8 cellular contexts compared by ENCODE assay signal in genomic region chr16:73956592-73957495, GRCh38.
A peak's percentile ranks its signal among the peaks of the same experiment; 100 is the strongest.
DNase-seq lines count a peak whose midpoint lies in the region; ATAC-seq and TF ChIP-seq lines count a peak whose summit lies in the region.

No MANE protein-coding gene starts in this region.

- POLR2A ChIA-PET in HEK293 (lab: Yijun Ruan, JAX), result no interaction called here

- ATAC-seq in GM19328 (IDR thresholded peaks at IDR 0.05; ENCODE audit: unreplicated experiment), result no peak
- no peak for ATAC-seq in stimulated activated effector memory CD8-positive, alpha-beta T cell treated with anti-CD3 and anti-CD28 coated beads, Interleukin-12 subunit alpha, Interleukin-12 subunit beta, amount 100 ng/mL, for 72 hours

- TF ChIP-seq CTCF in HEK293 (tag by site-specific recombination; IDR thresholded peaks at IDR 0.05) (peak; percentile 32; the same call in 1 of the 2 replicates), progenitor cell of endocrine pancreas (IDR thresholded peaks at IDR 0.05; ENCODE audit: unreplicated experiment) (peak; percentile 95)

- CTCF ChIA-PET in HEK293 (lab: Yijun Ruan, JAX), result interaction anchor here (0.6 to 2.3 kb wide), 21 partner anchors 9 to 1011 kb away, joined by 3 to 14 read pairs (median 3); no protein-coding TSS in a partner anchor

- H3K27ac Mint-ChIP-seq in progenitor cell of endocrine pancreas, result no peak overlapping the region
- no peak overlapping the region for H3K27ac Mint-ChIP-seq in stimulated activated effector memory CD8-positive, alpha-beta T cell treated with anti-CD3 and anti-CD28 coated beads, Interleukin-12 subunit alpha, Interleukin-12 subunit beta, amount 100 ng/mL, for 72 hours

- H3K4me3 Mint-ChIP-seq in progenitor cell of endocrine pancreas (ENCODE audit: low read depth), result no peak overlapping the region
- H3K4me3 Mint-ChIP-seq in stimulated activated effector memory CD8-positive, alpha-beta T cell treated with anti-CD3 and anti-CD28 coated beads, Interleukin-12 subunit alpha, Interleukin-12 subunit beta, amount 100 ng/mL, for 72 hours, result no peak overlapping the region

- H3K36me3 ChIP-seq in HEK293 (ENCODE audit: control insufficient read depth in 2 of 2, insufficient read depth in 1 of 2, low read length in 2 of 2), result no peaks in the 10 kb centered on the region

- H3K27ac ChIP-seq in HEK293 (ENCODE audit: extremely low read depth, low read depth, low read length), result no peak overlapping the region

- peaks cover 3% of the 10 kb centered on the region for H3K9me3 Mint-ChIP-seq in progenitor cell of endocrine pancreas (ENCODE audit: low read depth)
- peaks cover under 1% of the 10 kb centered on the region for H3K9me3 Mint-ChIP-seq in stimulated activated effector memory CD8-positive, alpha-beta T cell treated with anti-CD3 and anti-CD28 coated beads, Interleukin-12 subunit alpha, Interleukin-12 subunit beta, amount 100 ng/mL, for 72 hours

- H3K9me3 ChIP-seq in HEK293 (ENCODE audit: control insufficient read depth, insufficient read depth, low read depth, low read length), result no peaks in the 10 kb centered on the region

- DNase-seq in ELR (ENCODE audit: low read depth) (peak; percentile 66), NCI-H446 treated with DMSO at 0.1 percent for 48 hours (lab: John Stamatoyannopoulos, UW) (peak; percentile 25), glomerular visceral epithelial cell (ENCODE audit: extremely low spot score) (peak; percentile 13), progenitor cell of endocrine pancreas (ENCODE audit: low spot score, unreplicated experiment) (peak; percentile 45)
- peak; percentile 51 for DNase-seq in activated CD8-positive, alpha-beta memory T cell treated with anti-CD3 and anti-CD28 coated beads, Interleukin-2, amount 50 U/mL, for 48 hours
- no peak for DNase-seq in stimulated activated effector memory CD8-positive, alpha-beta T cell treated with anti-CD3 and anti-CD28 coated beads, Interleukin-12 subunit alpha, Interleukin-12 subunit beta, amount 100 ng/mL, for 72 hours (ENCODE audit: low spot score in 2 of 2)

- H3K4me3 ChIP-seq in HEK293 (ENCODE audit: low read depth, low read length), result no peak overlapping the region

- peaks cover 13% of the 10 kb centered on the region for H3K27me3 Mint-ChIP-seq in progenitor cell of endocrine pancreas

- H3K4me1 ChIP-seq in HEK293 (ENCODE audit: control insufficient read depth, insufficient read depth, low read length), result no peaks in the 10 kb centered on the region

- H3K36me3 Mint-ChIP-seq in progenitor cell of endocrine pancreas (ENCODE audit: insufficient read depth), result no peaks in the 10 kb centered on the region
- no peaks in the 10 kb centered on the region for H3K36me3 Mint-ChIP-seq in stimulated activated effector memory CD8-positive, alpha-beta T cell treated with anti-CD3 and anti-CD28 coated beads, Interleukin-12 subunit alpha, Interleukin-12 subunit beta, amount 100 ng/mL, for 72 hours

- H3K4me1 Mint-ChIP-seq in progenitor cell of endocrine pancreas (ENCODE audit: low read depth), result no peaks in the 10 kb centered on the region
- no peaks in the 10 kb centered on the region for H3K4me1 Mint-ChIP-seq in stimulated activated effector memory CD8-positive, alpha-beta T cell treated with anti-CD3 and anti-CD28 coated beads, Interleukin-12 subunit alpha, Interleukin-12 subunit beta, amount 100 ng/mL, for 72 hours

TF ChIP-seq in HEK293, 187 proteins besides CTCF, POLR2A, EP300 and RAD21:
- TF ChIP-seq TSHZ1 (tag by site-specific recombination; IDR thresholded peaks at IDR 0.05; ENCODE audit: borderline replicate concordance), result no peak
- no peak for TF ChIP-seq ZNF423 (tag by site-specific recombination; IDR thresholded peaks at IDR 0.05)
- TF ChIP-seq KLF8 (tag by site-specific recombination; IDR thresholded peaks at IDR 0.05), result no peak
- TF ChIP-seq ATF2 (tag by site-specific recombination; IDR thresholded peaks at IDR 0.05; ENCODE audit: low read depth), result 0 out of 2 replicates have a peak, but pooled peaks have one; percentile 11
- TF ChIP-seq ZBTB26 (tag by site-specific recombination; optimal IDR thresholded peaks at IDR 0.05), result no peak
- TF ChIP-seq ZNF140 (tag by site-specific recombination; IDR thresholded peaks at IDR 0.05), result no peak
- TF ChIP-seq ZNF654 (tag by site-specific recombination; IDR thresholded peaks at IDR 0.05; ENCODE audit: low read depth), result peak; percentile 69
- TF ChIP-seq, protein P1, sequence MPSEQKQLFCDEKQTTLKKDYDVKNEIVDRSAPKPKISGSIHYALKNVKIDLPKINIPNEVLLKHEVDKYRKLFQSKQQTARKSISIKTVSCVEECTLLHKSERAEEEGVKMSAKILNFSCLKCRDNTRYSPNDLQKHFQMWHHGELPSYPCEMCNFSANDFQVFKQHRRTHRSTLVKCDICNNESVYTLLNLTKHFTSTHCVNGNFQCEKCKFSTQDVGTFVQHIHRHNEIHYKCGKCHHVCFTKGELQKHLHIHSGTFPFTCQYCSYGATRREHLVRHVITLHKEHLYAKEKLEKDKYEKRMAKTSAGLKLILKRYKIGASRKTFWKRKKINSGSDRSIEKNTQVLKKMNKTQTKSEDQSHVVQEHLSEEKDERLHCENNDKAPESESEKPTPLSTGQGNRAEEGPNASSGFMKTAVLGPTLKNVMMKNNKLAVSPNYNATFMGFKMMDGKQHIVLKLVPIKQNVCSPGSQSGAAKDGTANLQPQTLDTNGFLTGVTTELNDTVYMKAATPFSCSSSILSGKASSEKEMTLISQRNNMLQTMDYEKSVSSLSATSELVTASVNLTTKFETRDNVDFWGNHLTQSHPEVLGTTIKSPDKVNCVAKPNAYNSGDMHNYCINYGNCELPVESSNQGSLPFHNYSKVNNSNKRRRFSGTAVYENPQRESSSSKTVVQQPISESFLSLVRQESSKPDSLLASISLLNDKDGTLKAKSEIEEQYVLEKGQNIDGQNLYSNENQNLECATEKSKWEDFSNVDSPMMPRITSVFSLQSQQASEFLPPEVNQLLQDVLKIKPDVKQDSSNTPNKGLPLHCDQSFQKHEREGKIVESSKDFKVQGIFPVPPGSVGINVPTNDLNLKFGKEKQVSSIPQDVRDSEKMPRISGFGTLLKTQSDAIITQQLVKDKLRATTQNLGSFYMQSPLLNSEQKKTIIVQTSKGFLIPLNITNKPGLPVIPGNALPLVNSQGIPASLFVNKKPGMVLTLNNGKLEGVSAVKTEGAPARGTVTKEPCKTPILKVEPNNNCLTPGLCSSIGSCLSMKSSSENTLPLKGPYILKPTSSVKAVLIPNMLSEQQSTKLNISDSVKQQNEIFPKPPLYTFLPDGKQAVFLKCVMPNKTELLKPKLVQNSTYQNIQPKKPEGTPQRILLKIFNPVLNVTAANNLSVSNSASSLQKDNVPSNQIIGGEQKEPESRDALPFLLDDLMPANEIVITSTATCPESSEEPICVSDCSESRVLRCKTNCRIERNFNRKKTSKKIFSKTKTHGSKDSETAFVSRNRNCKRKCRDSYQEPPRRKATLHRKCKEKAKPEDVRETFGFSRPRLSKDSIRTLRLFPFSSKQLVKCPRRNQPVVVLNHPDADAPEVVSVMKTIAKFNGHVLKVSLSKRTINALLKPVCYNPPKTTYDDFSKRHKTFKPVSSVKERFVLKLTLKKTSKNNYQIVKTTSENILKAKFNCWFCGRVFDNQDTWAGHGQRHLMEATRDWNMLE (tag by site-specific recombination; conservative IDR thresholded peaks at IDR 0.05; ENCODE audit: low read depth), result no peak
- TF ChIP-seq RBAK (tag by site-specific recombination; IDR thresholded peaks at IDR 0.05), result no peak

Comparison
In these comparisons a context has a peak if more than half of its experiments do, and no peak if none do; other contexts are left out.
1. DNase-seq: peak in ELR (single experiment), NCI-H446 treated with DMSO at 0.1 percent for 48 hours (single experiment), activated CD8-positive, alpha-beta memory T cell treated with anti-CD3 and anti-CD28 coated beads, Interleukin-2, amount 50 U/mL, for 48 hours (single experiment), glomerular visceral epithelial cell (single experiment) and progenitor cell of endocrine pancreas (single experiment); none in stimulated activated effector memory CD8-positive, alpha-beta T cell treated with anti-CD3 and anti-CD28 coated beads, Interleukin-12 subunit alpha, Interleukin-12 subunit beta, amount 100 ng/mL, for 72 hours (0 of 2).